18 cellular contexts compared by ENCODE assay signal in genomic region chr17:8131844-8132441, GRCh38. TPM values are rescaled to one million over a fixed set of nuclear protein-coding genes. Genes with fewer than 3 reads are reported as not detected.
A peak's percentile ranks its signal among the peaks of the same experiment; 100 is the strongest.
DNase-seq lines count a peak whose midpoint lies in the region; TF ChIP-seq lines count a peak whose summit lies in the region.
"Had no signal": no experiment of that assay in that cellular context is flagged by ENCODE, and none has a peak within 500 bp of the region (broad histone marks: within the 10 kb centered on the region; RNA-seq: fewer than 3 reads in every experiment).

No MANE protein-coding gene starts in this region.

- peaks cover 9% of the 10 kb centered on the region for H3K4me1 Mint-ChIP-seq in activated CD4-positive, alpha-beta T cell treated with anti-CD3 and anti-CD28 coated beads, Interleukin-2, amount 10 ng/mL, durations not matched to agents 24 days and 14 days
- peaks cover 6% of the 10 kb centered on the region for H3K4me1 Mint-ChIP-seq in activated CD4-positive, alpha-beta T cell treated with anti-CD3 and anti-CD28 coated beads, Interleukin-2, amount 10 ng/mL, durations not matched to agents 7 days and 5 days
- peaks cover 6% of the 10 kb centered on the region for H3K4me1 Mint-ChIP-seq in T-helper 2 cell treated with Interferon-gamma antibody and Interleukin-4, amounts not matched to agents 5 μg/mL and 100 μg/mL, for 36 hours (ENCODE audit: low read depth)

- peaks cover 25% of the 10 kb centered on the region for H3K27me3 Mint-ChIP-seq in activated CD4-positive, alpha-beta T cell treated with anti-CD3 and anti-CD28 coated beads, Interleukin-2, amount 10 ng/mL, durations not matched to agents 24 days and 14 days
- peaks cover 17% of the 10 kb centered on the region for H3K27me3 Mint-ChIP-seq in activated CD4-positive, alpha-beta T cell treated with anti-CD3 and anti-CD28 coated beads, Interleukin-2, amount 10 ng/mL, durations not matched to agents 7 days and 5 days
- H3K27me3 Mint-ChIP-seq in T-helper 2 cell treated with Interferon-gamma antibody and Interleukin-4, amounts not matched to agents 5 μg/mL and 100 μg/mL, for 36 hours (ENCODE audit: low read depth): peaks cover 23% of the 10 kb centered on the region

- 0 out of 2 replicates have a peak, but pooled peaks cover 3% of the 10 kb centered on the region for H3K4me1 ChIP-seq in HEK293 (ENCODE audit: control insufficient read depth, insufficient read depth, low read length)

- H3K27ac Mint-ChIP-seq in activated CD4-positive, alpha-beta T cell treated with anti-CD3 and anti-CD28 coated beads, Interleukin-2, amount 10 ng/mL, durations not matched to agents 24 days and 14 days: peak overlapping the region; percentile 31
- H3K27ac Mint-ChIP-seq in activated CD4-positive, alpha-beta T cell treated with anti-CD3 and anti-CD28 coated beads, Interleukin-2, amount 10 ng/mL, durations not matched to agents 7 days and 5 days: no peak overlapping the region
- no peak overlapping the region for H3K27ac Mint-ChIP-seq in T-helper 2 cell treated with Interferon-gamma antibody and Interleukin-4, amounts not matched to agents 5 μg/mL and 100 μg/mL, for 36 hours
- H3K27ac Mint-ChIP-seq: T-helper 1 cell treated with Interleukin-12 subunit alpha and Interleukin-12 subunit beta and Interleukin-4 antibody, amounts not matched to agents 30 μg/mL and 1 μg/mL, for 36 hours had no signal

- POLR2A ChIA-PET in activated CD4-positive, alpha-beta T cell treated with anti-CD3 and anti-CD28 coated beads, Interleukin-2, amount 10 ng/mL, durations not matched to agents 7 days and 5 days (lab: Charles Lee): interaction anchor here (0.9 kb wide), 1 partner anchor 41 kb away, joined by 3 read pairs; no protein-coding TSS in a partner anchor
- POLR2A ChIA-PET in HEK293 (lab: Yijun Ruan, JAX): no interaction called here

- H3K9me3 ChIP-seq in HEK293 (ENCODE audit: control insufficient read depth, insufficient read depth, low read depth, low read length): no peaks in the 10 kb centered on the region
- H3K9me3 ChIP-seq: body of pancreas, vagina had no signal

- H3K4me3 ChIP-seq in HEK293 (ENCODE audit: low read depth, low read length): no peak overlapping the region
- H3K4me3 ChIP-seq in epithelial cell of esophagus (ENCODE audit: low read length): no peak overlapping the region
- H3K4me3 ChIP-seq: body of pancreas, dorsolateral prefrontal cortex, vagina had no signal

- no peak overlapping the region for H3K27ac ChIP-seq in HEK293 (ENCODE audit: extremely low read depth, low read depth, low read length)
- H3K27ac ChIP-seq: body of pancreas, dorsolateral prefrontal cortex, parathyroid adenoma, RWPE1, vagina had no signal

- no peaks in the 10 kb centered on the region for H3K36me3 ChIP-seq in HEK293 (ENCODE audit: control insufficient read depth in 2 of 2, insufficient read depth in 1 of 2, low read length in 2 of 2)
- H3K36me3 ChIP-seq: vagina had no signal

- intact Hi-C loops in activated CD4-positive, alpha-beta T cell treated with anti-CD3 and anti-CD28 coated beads, Interleukin-2, amount 10 ng/mL, durations not matched to agents 24 days and 14 days (cut with micrococcal nuclease): no loop called here

- no peak for DNase-seq in activated CD4-positive, alpha-beta T cell treated with anti-CD3 and anti-CD28 coated beads, Interleukin-2, amount 10 ng/mL, durations not matched to agents 24 days and 14 days
- DNase-seq in activated CD4-positive, alpha-beta T cell treated with anti-CD3 and anti-CD28 coated beads, Interleukin-2, amount 10 ng/mL, durations not matched to agents 7 days and 5 days: no peak
- DNase-seq in epithelial cell of esophagus (ENCODE audit: low read depth): peak; percentile 63
- no peak for DNase-seq in T-helper 1 cell
- no peak for DNase-seq in T-helper 2 cell treated with Interferon-gamma antibody and Interleukin-4, amounts not matched to agents 5 μg/mL and 100 μg/mL, for 36 hours (ENCODE audit: low spot score)
- DNase-seq: activated CD4-positive, alpha-beta T cell treated with anti-CD3 and anti-CD28 coated beads, Interleukin-2, amount 50 U/mL, for 1 hour; activated gamma-delta T cell treated with Interleukin-2 at 50 U/mL for 16 hours; body of pancreas; CD4-positive, alpha-beta memory T cell; dorsolateral prefrontal cortex; hypothalamus; small intestine had no signal

- CTCF ChIA-PET in activated CD4-positive, alpha-beta T cell treated with anti-CD3 and anti-CD28 coated beads, Interleukin-2, amount 10 ng/mL, durations not matched to agents 7 days and 5 days (lab: Charles Lee): interaction anchor here (0.7 to 2.2 kb wide), 5 partner anchors 13 to 1449 kb away, joined by 3 to 10 read pairs (median 4); no protein-coding TSS in a partner anchor
- CTCF ChIA-PET in HEK293 (lab: Yijun Ruan, JAX): interaction anchor here (0.6 to 2.0 kb wide), 7 partner anchors 9 to 695 kb away, joined by 3 to 11 read pairs (median 4); no protein-coding TSS in a partner anchor

- no peak for TF ChIP-seq CTCF in HEK293 (tag by site-specific recombination; IDR thresholded peaks at IDR 0.05)
- TF ChIP-seq CTCF in epithelial cell of esophagus (IDR thresholded peaks at IDR 0.05; ENCODE audit: insufficient read depth, low read depth, low read length, missing control alignments): no peak

- no peaks in the 10 kb centered on the region for H3K36me3 Mint-ChIP-seq in activated CD4-positive, alpha-beta T cell treated with anti-CD3 and anti-CD28 coated beads, Interleukin-2, amount 10 ng/mL, durations not matched to agents 24 days and 14 days (ENCODE audit: low read depth)
- no peaks in the 10 kb centered on the region for H3K36me3 Mint-ChIP-seq in activated CD4-positive, alpha-beta T cell treated with anti-CD3 and anti-CD28 coated beads, Interleukin-2, amount 10 ng/mL, durations not matched to agents 7 days and 5 days (ENCODE audit: low read depth)
- no peaks in the 10 kb centered on the region for H3K36me3 Mint-ChIP-seq in T-helper 2 cell treated with Interferon-gamma antibody and Interleukin-4, amounts not matched to agents 5 μg/mL and 100 μg/mL, for 36 hours (ENCODE audit: low read depth)
- H3K36me3 Mint-ChIP-seq: CD4-positive, alpha-beta memory T cell had no signal

- no peaks in the 10 kb centered on the region for H3K9me3 Mint-ChIP-seq in activated CD4-positive, alpha-beta T cell treated with anti-CD3 and anti-CD28 coated beads, Interleukin-2, amount 10 ng/mL, durations not matched to agents 24 days and 14 days
- H3K9me3 Mint-ChIP-seq in activated CD4-positive, alpha-beta T cell treated with anti-CD3 and anti-CD28 coated beads, Interleukin-2, amount 10 ng/mL, durations not matched to agents 7 days and 5 days: no peaks in the 10 kb centered on the region
- H3K9me3 Mint-ChIP-seq in T-helper 2 cell treated with Interferon-gamma antibody and Interleukin-4, amounts not matched to agents 5 μg/mL and 100 μg/mL, for 36 hours: no peaks in the 10 kb centered on the region
- H3K9me3 Mint-ChIP-seq: T-helper 1 cell treated with Interleukin-12 subunit alpha and Interleukin-12 subunit beta and Interleukin-4 antibody, amounts not matched to agents 30 μg/mL and 1 μg/mL, for 36 hours had no signal

- H3K4me3 Mint-ChIP-seq in activated CD4-positive, alpha-beta T cell treated with anti-CD3 and anti-CD28 coated beads, Interleukin-2, amount 10 ng/mL, durations not matched to agents 24 days and 14 days: no peak overlapping the region
- no peak overlapping the region for H3K4me3 Mint-ChIP-seq in activated CD4-positive, alpha-beta T cell treated with anti-CD3 and anti-CD28 coated beads, Interleukin-2, amount 10 ng/mL, durations not matched to agents 7 days and 5 days
- H3K4me3 Mint-ChIP-seq in T-helper 2 cell treated with Interferon-gamma antibody and Interleukin-4, amounts not matched to agents 5 μg/mL and 100 μg/mL, for 36 hours: no peak overlapping the region
- H3K4me3 Mint-ChIP-seq: CD4-positive, alpha-beta memory T cell; T-helper 1 cell treated with Interleukin-12 subunit alpha and Interleukin-12 subunit beta and Interleukin-4 antibody, amounts not matched to agents 30 μg/mL and 1 μg/mL, for 36 hours had no signal

TF ChIP-seq in HEK293, 187 proteins besides CTCF, POLR2A, EP300 and RAD21 (continues in another document):
- TF ChIP-seq SP2 (tag by site-specific recombination; IDR thresholded peaks at IDR 0.05): no peak
- TF ChIP-seq ZNF645 (tag by site-specific recombination; IDR thresholded peaks at IDR 0.05): no peak
- TF ChIP-seq ZNF501 (tag by site-specific recombination; IDR thresholded peaks at IDR 0.05): no peak

RNA-seq across cellular contexts. Expression of gene HES7, which starts 8.0 kb away (rescaled TPM):
- total RNA-seq in activated CD4-positive, alpha-beta T cell treated with anti-CD3 and anti-CD28 coated beads, Interleukin-2, amount 10 ng/mL, durations not matched to agents 24 days and 14 days: 1.5 and 2.1 TPM in 2 replicates
- total RNA-seq in activated CD4-positive, alpha-beta T cell treated with anti-CD3 and anti-CD28 coated beads, Interleukin-2, amount 10 ng/mL, durations not matched to agents 7 days and 5 days: under 1 TPM; 0.15 to 0.20 TPM
- total RNA-seq: body of pancreas; CD4-positive, alpha-beta memory T cell; vagina had no signal

RNA-seq across cellular contexts. Expression of gene ALOXE3, which starts 13.6 kb away (rescaled TPM):
- not detected in 2 replicates for total RNA-seq in activated CD4-positive, alpha-beta T cell treated with anti-CD3 and anti-CD28 coated beads, Interleukin-2, amount 10 ng/mL, durations not matched to agents 24 days and 14 days
- total RNA-seq in activated CD4-positive, alpha-beta T cell treated with anti-CD3 and anti-CD28 coated beads, Interleukin-2, amount 10 ng/mL, durations not matched to agents 7 days and 5 days: not detected
- total RNA-seq: body of pancreas, fibroblast of lung had no signal

RNA-seq across cellular contexts. Expression of gene PER1, which starts 20.3 kb away (rescaled TPM):
- 39.4 and 41.7 TPM in 2 replicates for total RNA-seq in activated CD4-positive, alpha-beta T cell treated with anti-CD3 and anti-CD28 coated beads, Interleukin-2, amount 10 ng/mL, durations not matched to agents 24 days and 14 days
- total RNA-seq in activated CD4-positive, alpha-beta T cell treated with anti-CD3 and anti-CD28 coated beads, Interleukin-2, amount 10 ng/mL, durations not matched to agents 7 days and 5 days: 10 to 100 TPM; 26.9 to 28.7 TPM

RNA-seq across cellular contexts. Expression of gene VAMP2, which starts 30.8 kb away (rescaled TPM):
- 45.1 and 49.6 TPM in 2 replicates for total RNA-seq in activated CD4-positive, alpha-beta T cell treated with anti-CD3 and anti-CD28 coated beads, Interleukin-2, amount 10 ng/mL, durations not matched to agents 24 days and 14 days
- total RNA-seq in activated CD4-positive, alpha-beta T cell treated with anti-CD3 and anti-CD28 coated beads, Interleukin-2, amount 10 ng/mL, durations not matched to agents 7 days and 5 days: 10 to 100 TPM; 71.1 to 79.1 TPM

RNA-seq across cellular contexts. Expression of gene TMEM107, which starts 44.2 kb away (rescaled TPM):
- total RNA-seq in activated CD4-positive, alpha-beta T cell treated with anti-CD3 and anti-CD28 coated beads, Interleukin-2, amount 10 ng/mL, durations not matched to agents 24 days and 14 days: 20.9 and 21.4 TPM in 2 replicates
- 10 to 100 TPM; 34.8 to 37.2 TPM for total RNA-seq in activated CD4-positive, alpha-beta T cell treated with anti-CD3 and anti-CD28 coated beads, Interleukin-2, amount 10 ng/mL, durations not matched to agents 7 days and 5 days
